In genomic region chrX:49172280-49172780, GRCh38 we compare ENCODE assay signal across 8 cellular contexts. TPM values are rescaled to one million over a fixed set of nuclear protein-coding genes. Genes with fewer than 3 reads are reported as not detected.
A peak's percentile ranks its signal among the peaks of the same experiment; 100 is the strongest.
DNase-seq lines count a peak whose midpoint lies in the region; ATAC-seq and TF ChIP-seq lines count a peak whose summit lies in the region.

No MANE protein-coding gene starts in this region.

- H3K27me3 ChIP-seq in cardiac muscle cell, result no peaks in the 10 kb centered on the region

- no peak for TF ChIP-seq CTCF in cardiac muscle cell (IDR thresholded peaks at IDR 0.05; ENCODE audit: low read depth, low read length)

- H3K36me3 ChIP-seq in cardiac muscle cell, result no peaks in the 10 kb centered on the region

- H3K27ac ChIP-seq in cardiac muscle cell, result no peak overlapping the region

- intact Hi-C loops in sciatic nerve (cut with DNase I), result no loop called here

- peak; percentile 75 for ATAC-seq in GM19463 (IDR thresholded peaks at IDR 0.05; ENCODE audit: unreplicated experiment)
- ATAC-seq in sciatic nerve, result peak; percentile 83
- no peak for ATAC-seq in GM18858 (IDR thresholded peaks at IDR 0.05; ENCODE audit: unreplicated experiment)

- no peaks in the 10 kb centered on the region for H3K9me3 ChIP-seq in cardiac muscle cell (ENCODE audit: low read depth)

- DNase-seq in CD1c-positive myeloid dendritic cell (ENCODE audit: extremely low spot score), result peak; percentile 77
- DNase-seq in HK-2 (ENCODE audit: unreplicated experiment), result peak; percentile 60
- DNase-seq in RPMI7951 (ENCODE audit: low read depth), result peak; percentile 88
- DNase-seq in activated gamma-delta T cell treated with anti-CD3 and anti-CD28 coated beads, Interleukin-2, amount 50 U/mL, for 16 hours (ENCODE audit: low read depth), result peak; percentile 27
- peak; percentile 19 to 35 for DNase-seq in cardiac muscle cell (ENCODE audit: low read depth in 1 of 2, low spot score in 1 of 2)
- DNase-seq in sciatic nerve (ENCODE audit: low spot score), result peak; percentile 77

- H3K4me1 ChIP-seq in cardiac muscle cell (ENCODE audit: low read depth), result peaks cover 6% of the 10 kb centered on the region

- H3K4me3 ChIP-seq in cardiac muscle cell, result peak overlapping the region; percentile 34

RNA-seq across cellular contexts. Expression of gene PLP2, which starts 0.6 kb away (rescaled TPM):
- total RNA-seq in RPMI7951 (2014; rRNA removed; shearing (Covaris generic)), result 333 and 417 TPM in 2 replicates
- 8.3 and 12.4 TPM in 2 replicates for total RNA-seq in cardiac muscle cell
- 34.6 and 41.2 TPM in 2 replicates for polyA plus RNA-seq in cardiac muscle cell
- 103 TPM for total RNA-seq in sciatic nerve

RNA-seq across cellular contexts. Expression of gene MAGIX, which starts 9.8 kb away (rescaled TPM):
- 1.9 and 2.4 TPM in 2 replicates for total RNA-seq in RPMI7951 (2014; rRNA removed; shearing (Covaris generic))
- total RNA-seq in cardiac muscle cell (2.0 and 6.8 TPM in 2 replicates), sciatic nerve (1.0 TPM)
- polyA plus RNA-seq in cardiac muscle cell, result 3.2 and 10.0 TPM in 2 replicates

RNA-seq across cellular contexts. Expression of gene PRICKLE3, which starts 13.8 kb away (rescaled TPM):
- 7.2 and 8.7 TPM in 2 replicates for total RNA-seq in RPMI7951 (2014; rRNA removed; shearing (Covaris generic))
- 10.5 and 16.5 TPM in 2 replicates for total RNA-seq in cardiac muscle cell
- 8.1 and 10.9 TPM in 2 replicates for polyA plus RNA-seq in cardiac muscle cell
- total RNA-seq in sciatic nerve, result 9.9 TPM

RNA-seq across cellular contexts. Expression of gene SYP, which starts 27.7 kb away (rescaled TPM):
- 0.36 and 0.59 TPM in 2 replicates for total RNA-seq in RPMI7951 (2014; rRNA removed; shearing (Covaris generic))
- total RNA-seq in cardiac muscle cell (0.45 and 1.8 TPM in 2 replicates), sciatic nerve (4.2 TPM)
- 1.1 and 1.3 TPM in 2 replicates for polyA plus RNA-seq in cardiac muscle cell

RNA-seq across cellular contexts. Expression of gene GPKOW, which starts 48.8 kb away (rescaled TPM):
- total RNA-seq in RPMI7951 (2014; rRNA removed; shearing (Covaris generic)), result 39.6 and 47.1 TPM in 2 replicates
- total RNA-seq in cardiac muscle cell (37.3 and 38.4 TPM in 2 replicates), sciatic nerve (20.5 TPM)
- polyA plus RNA-seq in cardiac muscle cell, result 23.2 and 28.7 TPM in 2 replicates

Comparison
In these comparisons a context has a peak if more than half of its experiments do, and no peak if none do; other contexts are left out.
1. DNase-seq: peak in every context shown above with its lines; median percentile 88 in RPMI7951; 77 in CD1c-positive myeloid dendritic cell; 77 in sciatic nerve; 60 in HK-2; 27 in activated gamma-delta T cell treated with anti-CD3 and anti-CD28 coated beads, Interleukin-2, amount 50 U/mL, for 16 hours; 27 in cardiac muscle cell.